In genomic region chr12:10909462-10909861, GRCh38 we compare ENCODE assay signal across 7 cellular contexts.
"Had no signal": no experiment of that assay in that cellular context is flagged by ENCODE, and none has a peak within 500 bp of the region (broad histone marks: within the 10 kb centered on the region; RNA-seq: fewer than 3 reads in every experiment).

TSS of gene TAS2R13 (minus strand) at chr12:10909562. CDS start at chr12:10909298, 264 bp downstream.

- H3K27ac ChIP-seq: HL-60 had no signal

- H3K27me3 Mint-ChIP-seq: IgD-negative memory B cell had no signal

- H3K27ac Mint-ChIP-seq: GM23338, H9, IgD-negative memory B cell had no signal

- H3K4me3 Mint-ChIP-seq: GM23338, H9, IgD-negative memory B cell had no signal

- ATAC-seq: GM23338, HepG2 had no signal

- H3K4me3 ChIP-seq: GM23338 had no signal

- DNase-seq: H9, HCEC 1CT, KBM-7 had no signal

- H2AFZ ChIP-seq: GM23338 had no signal

- H3K4me2 ChIP-seq: GM23338 had no signal
